In the genomic region with DNA sequence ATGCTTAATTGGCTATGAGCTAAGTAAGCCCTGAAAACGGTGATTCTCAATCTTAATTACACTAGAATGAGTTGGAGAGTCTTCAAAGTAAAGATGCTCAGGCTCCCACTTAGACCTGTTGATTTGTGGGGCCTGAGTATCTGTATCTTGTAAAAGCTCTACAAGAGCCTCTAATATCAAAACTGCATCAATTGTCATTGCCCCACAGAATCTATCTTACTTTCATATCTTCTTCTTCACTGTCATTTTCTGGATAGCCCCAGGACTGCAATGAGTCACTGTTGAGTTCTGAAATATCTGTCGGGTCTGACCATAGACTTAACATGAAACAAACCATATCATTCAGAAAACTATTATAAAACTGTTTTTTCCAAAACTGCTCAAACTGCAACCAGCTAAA, we compare ENCODE assay signal across 18 cellular contexts.
DNase-seq lines count a peak whose midpoint lies in the region; ATAC-seq and TF ChIP-seq lines count a peak whose summit lies in the region.
"Had no signal": no experiment of that assay in that cellular context is flagged by ENCODE, and none has a peak within 500 bp of the region (broad histone marks: within the 10 kb centered on the region; RNA-seq: fewer than 3 reads in every experiment).

No MANE protein-coding gene starts in this region.

- ATAC-seq in GM18499 (IDR thresholded peaks at IDR 0.05; ENCODE audit: insufficient read depth, unreplicated experiment) (peak; percentile 79), GM19455 (IDR thresholded peaks at IDR 0.05; ENCODE audit: unreplicated experiment) (peak; percentile 85), HG02884 (IDR thresholded peaks at IDR 0.05; ENCODE audit: unreplicated experiment) (peak; percentile 96), HG03575 (IDR thresholded peaks at IDR 0.05; ENCODE audit: extremely low read depth, insufficient number of reproducible peaks, low FRiP score, unreplicated experiment) (peak; percentile 61), omental fat pad (ENCODE audit: low FRiP score) (no peak)
- ATAC-seq: HepG2 had no signal

- no peak for DNase-seq in cardiac septum (ENCODE audit: low spot score)
- DNase-seq in omental fat pad (ENCODE audit: low spot score), result no peak
- no peak for DNase-seq in stimulated activated CD4-positive, alpha-beta T cell treated with anti-CD3 and anti-CD28 coated beads, Interleukin-12 subunit alpha, Interleukin-12 subunit beta, amount 100 ng/mL, for 4 hours
- DNase-seq in AG08395 (ENCODE audit: low spot score), result no peak
- DNase-seq: AML-193; amniotic stem cell; DMS79; dorsolateral prefrontal cortex; H9; midbrain; NCI-H524 treated with DMSO at 0.1 percent for 48 hours; stimulated activated CD4-positive, alpha-beta T cell treated with anti-CD3 and anti-CD28 coated beads, Interleukin-2, amount 100 ng/mL, for 24 hours; stimulated activated naive CD4-positive, alpha-beta T cell had no signal

- intact Hi-C loops in cardiac septum (cut with DNase I), result no loop called here

- TF ChIP-seq CTCF in omental fat pad (IDR thresholded peaks at IDR 0.05), result no peak
